8 cellular contexts compared by ENCODE assay signal in genomic region chr15:64893481-64894394, GRCh38.
DNase-seq lines count a peak whose midpoint lies in the region; ATAC-seq and TF ChIP-seq lines count a peak whose summit lies in the region.

No MANE protein-coding gene starts in this region.

- CTCF ChIA-PET in AG04449 (lab: Yijun Ruan, JAX), result interaction anchor here (0.9 to 3.3 kb wide), 5 partner anchors 11 to 84 kb away, joined by 3 to 31 read pairs (median 7); no protein-coding TSS in a partner anchor
- CTCF ChIA-PET in activated naive CD4-positive, alpha-beta T cell treated with anti-CD3 and anti-CD28 coated beads, Interleukin-2, amount 10 ng/mL, durations not matched to agents 7 days and 5 days (lab: Charles Lee), result interaction anchor here (0.7 to 3.3 kb wide), 9 partner anchors 11 to 158 kb away, joined by 3 to 16 read pairs (median 6); partner anchors contain the start of gene PIF1

- peak; percentile 63 for DNase-seq in AG04449 (ENCODE audit: low read depth, low spot score)
- peak; percentile 97 for DNase-seq in SIG-M5 (lab: John Stamatoyannopoulos, UW)
- DNase-seq in activated naive CD4-positive, alpha-beta T cell treated with anti-CD3 and anti-CD28 coated beads, Interleukin-2, amount 10 ng/mL, durations not matched to agents 7 days and 5 days, result peak; percentile 99
- DNase-seq in glomerular visceral epithelial cell (ENCODE audit: extremely low spot score), result peak; percentile 98
- DNase-seq in nucleus accumbens (lab: John Stamatoyannopoulos, UW), result peak; percentile 31 to 94 (median 84)
- DNase-seq in substantia nigra (lab: John Stamatoyannopoulos, UW), result peak; percentile 43 to 91 (median 78)

- peak overlapping the region; percentile 85 for H3K4me3 Mint-ChIP-seq in activated naive CD4-positive, alpha-beta T cell treated with anti-CD3 and anti-CD28 coated beads, Interleukin-2, amount 10 ng/mL, durations not matched to agents 7 days and 5 days

- H3K27ac Mint-ChIP-seq in activated naive CD4-positive, alpha-beta T cell treated with anti-CD3 and anti-CD28 coated beads, Interleukin-2, amount 10 ng/mL, durations not matched to agents 7 days and 5 days, result peak overlapping the region; percentile 100

- peak; percentile 65 for ATAC-seq in GM19023 (IDR thresholded peaks at IDR 0.05; ENCODE audit: unreplicated experiment)
- peak; percentile 56 for ATAC-seq in HG03196 (IDR thresholded peaks at IDR 0.05; ENCODE audit: unreplicated experiment)

- H3K9me3 Mint-ChIP-seq in activated naive CD4-positive, alpha-beta T cell treated with anti-CD3 and anti-CD28 coated beads, Interleukin-2, amount 10 ng/mL, durations not matched to agents 7 days and 5 days, result no peaks in the 10 kb centered on the region

- H3K27me3 Mint-ChIP-seq in activated naive CD4-positive, alpha-beta T cell treated with anti-CD3 and anti-CD28 coated beads, Interleukin-2, amount 10 ng/mL, durations not matched to agents 7 days and 5 days, result no peaks in the 10 kb centered on the region

- peaks cover 75% of the 10 kb centered on the region for H3K4me1 Mint-ChIP-seq in activated naive CD4-positive, alpha-beta T cell treated with anti-CD3 and anti-CD28 coated beads, Interleukin-2, amount 10 ng/mL, durations not matched to agents 7 days and 5 days

- H3K27ac ChIP-seq in substantia nigra (ENCODE audit: low read depth, low read length, poor library complexity, severe bottlenecking), result peak overlapping the region; percentile 86

- POLR2A ChIA-PET in AG04449 (lab: Yijun Ruan, JAX), result interaction anchor here (0.6 to 1.6 kb wide), 5 partner anchors 18 to 53 kb away, joined by 3 to 4 read pairs (median 3); partner anchors contain the start of genes ANKDD1A and PLEKHO2

- H3K4me3 ChIP-seq in AG04449 (ENCODE audit: low read depth, low read length), result no peak overlapping the region

- no peak for TF ChIP-seq CTCF in AG04449 (IDR thresholded peaks at IDR 0.05; ENCODE audit: insufficient read depth, low read length, missing control alignments)

- H3K36me3 Mint-ChIP-seq in activated naive CD4-positive, alpha-beta T cell treated with anti-CD3 and anti-CD28 coated beads, Interleukin-2, amount 10 ng/mL, durations not matched to agents 7 days and 5 days, result peaks cover 5% of the 10 kb centered on the region
